In genomic region chr6:11876934-11877433, GRCh38 we compare ENCODE assay signal across 1 cellular context.
TF ChIP-seq lines count a peak whose summit lies in the region.

No MANE protein-coding gene starts in this region.

TF ChIP-seq in K562, 482 proteins besides CTCF, POLR2A, EP300 and RAD21 (continued from another document):
- no peak for TF ChIP-seq ELK3 (CRISPR knock-in tag; IDR thresholded peaks at IDR 0.05)
- TF ChIP-seq DIDO1 (tag; IDR thresholded peaks at IDR 0.05; ENCODE audit: low read depth), result no peak
- no peak for TF ChIP-seq COPS2 (conservative IDR thresholded peaks at IDR 0.05)
- TF ChIP-seq ATF4 (CRISPR knock-in tag; IDR thresholded peaks at IDR 0.05), result no peak
- TF ChIP-seq ZNF707 (CRISPR knock-in tag; conservative IDR thresholded peaks at IDR 0.05), result no peak
TF ChIP-seq in K562: peak in this region for 0.
